Comparison of ENCODE assay signal across 16 cellular contexts in genomic region chr7:107615910-107616680, GRCh38.
"Had no signal": no experiment of that assay in that cellular context is flagged by ENCODE, and none has a peak within 500 bp of the region (broad histone marks: within the 10 kb centered on the region; RNA-seq: fewer than 3 reads in every experiment).

No MANE protein-coding gene starts in this region.

- H3K27ac ChIP-seq: body of pancreas, esophagus muscularis mucosa, upper lobe of right lung had no signal

- DNase-seq: activated B cell treated with CpG ODN at 0.5 μM for 24 hours; activated CD4-positive, alpha-beta T cell treated with anti-CD3 and anti-CD28 coated beads, Interleukin-2, amount 10 ng/mL, durations not matched to agents 24 days and 14 days; activated effector memory CD4-positive, alpha-beta T cell treated with Interleukin-2 at 50 U/mL for 16 hours; amniotic stem cell; body of pancreas; cerebellar nuclear complex; effector memory CD8-positive, alpha-beta T cell; foreskin fibroblast; head of caudate nucleus; left ventricle myocardium superior; mesendoderm; stimulated activated CD4-positive, alpha-beta T cell treated with anti-CD3 and anti-CD28 coated beads, Interleukin-2, amount 100 ng/mL, for 48 hours; stimulated activated naive CD8-positive, alpha-beta T cell treated with anti-CD3 and anti-CD28 coated beads, Interleukin-15, Interleukin-2, amounts not matched to agents 100 U/mL and 50 U/mL, for 24 hours; T-cell; upper lobe of right lung had no signal

- H3K4me1 ChIP-seq: upper lobe of right lung had no signal

- H3K4me3 ChIP-seq: body of pancreas, esophagus muscularis mucosa, upper lobe of right lung had no signal

- H3K9me3 ChIP-seq: body of pancreas, esophagus muscularis mucosa, upper lobe of right lung had no signal

- H3K27me3 ChIP-seq: body of pancreas, esophagus muscularis mucosa, upper lobe of right lung had no signal

- ATAC-seq: body of pancreas; effector memory CD8-positive, alpha-beta T cell; left ventricle myocardium superior; stimulated activated naive CD8-positive, alpha-beta T cell treated with anti-CD3 and anti-CD28 coated beads, Interleukin-15, Interleukin-2, amounts not matched to agents 100 U/mL and 50 U/mL, for 24 hours; T-cell; upper lobe of right lung had no signal
